ENCODE assay signal across 8 cellular contexts in the genomic region with DNA sequence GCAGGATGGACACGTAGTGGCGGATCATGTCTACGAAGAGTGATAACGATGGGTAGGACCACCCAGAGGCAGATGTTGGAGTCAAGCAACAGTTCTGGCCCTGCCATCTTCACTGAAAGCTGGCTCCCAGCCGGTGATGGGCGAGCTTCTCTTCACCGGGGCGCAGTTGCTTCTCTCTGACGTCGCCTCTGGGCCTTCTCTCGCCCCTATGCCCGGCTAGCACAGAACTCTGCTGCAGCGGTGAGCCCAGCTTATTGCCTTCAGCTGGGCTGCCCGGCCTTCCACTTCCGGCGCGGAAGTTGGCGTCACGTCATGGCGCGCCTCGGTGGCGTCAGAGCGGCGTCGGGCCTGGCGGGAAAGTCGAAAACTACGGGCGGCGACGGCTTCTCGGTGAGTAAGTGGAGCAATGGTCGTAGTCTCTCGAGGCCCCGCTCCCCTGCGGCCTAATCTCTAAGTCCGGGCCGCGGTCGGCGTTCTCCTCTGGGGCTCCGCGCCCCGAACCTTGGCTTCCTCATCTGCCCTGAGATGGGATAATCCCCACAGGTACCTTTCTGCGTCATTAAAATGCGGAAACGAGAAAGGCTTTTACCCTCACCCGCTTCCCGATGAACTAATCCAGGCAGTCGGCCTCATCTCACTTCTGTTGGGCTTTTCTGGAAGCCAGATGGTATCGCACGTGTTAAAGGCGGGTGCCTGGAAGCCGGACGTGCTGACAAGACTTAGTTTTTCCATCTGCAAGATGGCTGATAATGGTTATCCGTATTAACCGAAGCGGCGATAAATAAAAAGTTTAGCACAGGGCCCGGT. TPM values are rescaled to one million over a fixed set of nuclear protein-coding genes. Genes with fewer than 3 reads are reported as not detected.
DNase-seq lines count a peak whose midpoint lies in the region; ATAC-seq and TF ChIP-seq lines count a peak whose summit lies in the region.

A gene (plus strand): TSS at position 354 of the 807 bp plus-strand sequence. CDS start 2,221 bp downstream, outside the sequence.

- no peaks in the 10 kb centered on the region for H3K27me3 ChIP-seq in DND-41 (ENCODE audit: insufficient read depth, low read length, poor library complexity)
- H3K27me3 ChIP-seq in naive thymus-derived CD4-positive, alpha-beta T cell (ENCODE audit: control insufficient read depth in 2 of 2, insufficient read depth in 2 of 2, low read length in 2 of 2) = no peaks in the 10 kb centered on the region

- H3K4me3 Mint-ChIP-seq in activated T-helper 1 cell treated with anti-CD3 and anti-CD28 coated beads, Interleukin-12 subunit alpha, Interleukin-12 subunit beta, Interleukin-2, Interleukin-4 antibody, amounts not matched to agents 30 ng/mL and 10 ng/mL and 1 ng/mL, durations not matched to agents 14 hours and 24 hours and 36 hours = peak within 1 kb of the TSS; percentile 98
- H3K4me3 Mint-ChIP-seq in naive thymus-derived CD4-positive, alpha-beta T cell = peak within 1 kb of the TSS; percentile 93 to 99 (median 96)
- peak within 1 kb of the TSS; percentile 97 for H3K4me3 Mint-ChIP-seq in stimulated activated memory B cell treated with anti-CD40 and anti-IgM and Interleukin-4, amounts not matched to agents 10 μg/mL and 1 μg/mL and 100 μg/mL, for 72 hours

- H3K4me3 ChIP-seq in DND-41 (ENCODE audit: low read depth in 1 of 2, low read length in 2 of 2) = peak within 1 kb of the TSS; percentile 80 to 82
- H3K4me3 ChIP-seq in naive thymus-derived CD4-positive, alpha-beta T cell (ENCODE audit: low read length) = peak within 1 kb of the TSS; percentile 96

- no peaks in the 10 kb centered on the region for H4K20me1 ChIP-seq in DND-41 (ENCODE audit: insufficient read depth, low read length)

- TF ChIP-seq CTCF in DND-41 (IDR thresholded peaks at IDR 0.05; ENCODE audit: borderline replicate concordance, extremely low read depth, low read length, poor library complexity, severe bottlenecking) = no peak

- H3K27me3 Mint-ChIP-seq in activated T-helper 1 cell treated with anti-CD3 and anti-CD28 coated beads, Interleukin-12 subunit alpha, Interleukin-12 subunit beta, Interleukin-2, Interleukin-4 antibody, amounts not matched to agents 30 ng/mL and 10 ng/mL and 1 ng/mL, durations not matched to agents 14 hours and 24 hours and 36 hours (ENCODE audit: insufficient read depth) = no peaks in the 10 kb centered on the region
- H3K27me3 Mint-ChIP-seq in naive thymus-derived CD4-positive, alpha-beta T cell = no peaks in the 10 kb centered on the region
- no peaks in the 10 kb centered on the region for H3K27me3 Mint-ChIP-seq in stimulated activated memory B cell treated with anti-CD40 and anti-IgM and Interleukin-4, amounts not matched to agents 10 μg/mL and 1 μg/mL and 100 μg/mL, for 72 hours

- intact Hi-C loops in activated T-helper 1 cell treated with anti-CD3 and anti-CD28 coated beads, Interleukin-12 subunit alpha, Interleukin-12 subunit beta, Interleukin-2, Interleukin-4 antibody, amounts not matched to agents 30 ng/mL and 10 ng/mL and 1 ng/mL, durations not matched to agents 14 hours and 24 hours and 36 hours (cut with micrococcal nuclease) = loop anchor here (1.0 to 2.0 kb wide), 13 partner anchors 15 to 663 kb away; a partner anchor contains a TSS
- intact Hi-C loops in naive thymus-derived CD4-positive, alpha-beta T cell (cut with micrococcal nuclease) = loop anchor here (1.0 to 10.0 kb wide), 18 partner anchors 15 to 1246 kb away; a partner anchor contains a TSS

- peak within 1 kb of the TSS; percentile 93 for H3K27ac ChIP-seq in DND-41 (ENCODE audit: low read length)
- H3K27ac ChIP-seq in naive thymus-derived CD4-positive, alpha-beta T cell (ENCODE audit: low read depth, low read length) = peak within 1 kb of the TSS; percentile 89

- no peak for TF ChIP-seq EP300 in Ishikawa (IDR thresholded peaks at IDR 0.05; ENCODE audit: borderline replicate concordance)

- DNase-seq in DND-41 (peak; percentile 89), RKO (ENCODE audit: low spot score) (peak; percentile 91), fibroblast of gingiva (ENCODE audit: low read depth) (peak; percentile 78)
- peak; percentile 90 for DNase-seq in activated T-helper 1 cell treated with anti-CD3 and anti-CD28 coated beads, Interleukin-12 subunit alpha, Interleukin-12 subunit beta, Interleukin-2, Interleukin-4 antibody, amounts not matched to agents 30 ng/mL and 10 ng/mL and 1 ng/mL, durations not matched to agents 14 hours and 24 hours and 36 hours (ENCODE audit: low spot score)
- peak; percentile 88 to 99 (median 94) for DNase-seq in naive thymus-derived CD4-positive, alpha-beta T cell

- H3K9me3 Mint-ChIP-seq in activated T-helper 1 cell treated with anti-CD3 and anti-CD28 coated beads, Interleukin-12 subunit alpha, Interleukin-12 subunit beta, Interleukin-2, Interleukin-4 antibody, amounts not matched to agents 30 ng/mL and 10 ng/mL and 1 ng/mL, durations not matched to agents 14 hours and 24 hours and 36 hours = no peaks in the 10 kb centered on the region
- H3K9me3 Mint-ChIP-seq in naive thymus-derived CD4-positive, alpha-beta T cell = no peaks in the 10 kb centered on the region
- H3K9me3 Mint-ChIP-seq in stimulated activated memory B cell treated with anti-CD40 and anti-IgM and Interleukin-4, amounts not matched to agents 10 μg/mL and 1 μg/mL and 100 μg/mL, for 72 hours = no peaks in the 10 kb centered on the region

- H3K79me2 ChIP-seq in DND-41 (ENCODE audit: insufficient read depth, low read length) = peaks cover 78% of the 10 kb centered on the region

- TF ChIP-seq RAD21 in Ishikawa (IDR thresholded peaks at IDR 0.05; ENCODE audit: low read depth) = no peak

- peaks cover 28% of the 10 kb centered on the region for H3K36me3 Mint-ChIP-seq in activated T-helper 1 cell treated with anti-CD3 and anti-CD28 coated beads, Interleukin-12 subunit alpha, Interleukin-12 subunit beta, Interleukin-2, Interleukin-4 antibody, amounts not matched to agents 30 ng/mL and 10 ng/mL and 1 ng/mL, durations not matched to agents 14 hours and 24 hours and 36 hours (ENCODE audit: low read depth)
- peaks cover 3 to 26% (median 11%) of the 10 kb centered on the region in 5 donors for H3K36me3 Mint-ChIP-seq in naive thymus-derived CD4-positive, alpha-beta T cell
- H3K36me3 Mint-ChIP-seq in stimulated activated memory B cell treated with anti-CD40 and anti-IgM and Interleukin-4, amounts not matched to agents 10 μg/mL and 1 μg/mL and 100 μg/mL, for 72 hours = peaks cover 27% of the 10 kb centered on the region

- H3K36me3 ChIP-seq in DND-41 (ENCODE audit: insufficient read depth, low read length) = peaks cover 52% of the 10 kb centered on the region
- peaks cover 4 to 32% (median 9%) of the 10 kb centered on the region in 3 experiments for H3K36me3 ChIP-seq in naive thymus-derived CD4-positive, alpha-beta T cell (ENCODE audit: control insufficient read depth in 2 of 3, insufficient read depth in 3 of 3, low read length in 3 of 3)

- H3K9ac ChIP-seq in DND-41 (ENCODE audit: low read depth, low read length) = peak within 1 kb of the TSS; percentile 78

- no peaks in the 10 kb centered on the region for H3K9me3 ChIP-seq in DND-41 (ENCODE audit: insufficient read depth, low read length, severe bottlenecking)
- no peaks in the 10 kb centered on the region for H3K9me3 ChIP-seq in naive thymus-derived CD4-positive, alpha-beta T cell (ENCODE audit: control insufficient read depth in 2 of 3, low read length in 3 of 3)

- H3K4me1 ChIP-seq in DND-41 (ENCODE audit: insufficient read depth, low read length) = peaks cover 43% of the 10 kb centered on the region
- H3K4me1 ChIP-seq in naive thymus-derived CD4-positive, alpha-beta T cell (ENCODE audit: control insufficient read depth in 2 of 2, insufficient read depth in 2 of 2, low read length in 2 of 2) = peaks cover 11 to 13% of the 10 kb centered on the region in 2 donors

- POLR2A ChIA-PET in naive thymus-derived CD4-positive, alpha-beta T cell (lab: Charles Lee) = interaction anchor here (0.7 to 1.7 kb wide), 9 partner anchors 19 to 222 kb away, joined by 3 to 8 read pairs (median 5); a partner anchor contains a TSS

- peak; percentile 86 for ATAC-seq in DND-41 (ENCODE audit: insufficient read depth, low read depth)
- peak; percentile 94 for ATAC-seq in GM21619 (IDR thresholded peaks at IDR 0.05; ENCODE audit: unreplicated experiment)
- peak; percentile 95 for ATAC-seq in naive thymus-derived CD4-positive, alpha-beta T cell
- peak; percentile 94 for ATAC-seq in stimulated activated memory B cell treated with anti-CD40 and anti-IgM and Interleukin-4, amounts not matched to agents 10 μg/mL and 1 μg/mL and 100 μg/mL, for 72 hours

- H3K27ac Mint-ChIP-seq in activated T-helper 1 cell treated with anti-CD3 and anti-CD28 coated beads, Interleukin-12 subunit alpha, Interleukin-12 subunit beta, Interleukin-2, Interleukin-4 antibody, amounts not matched to agents 30 ng/mL and 10 ng/mL and 1 ng/mL, durations not matched to agents 14 hours and 24 hours and 36 hours = peak within 1 kb of the TSS; percentile 99
- peak within 1 kb of the TSS; percentile 86 to 98 (median 97) for H3K27ac Mint-ChIP-seq in naive thymus-derived CD4-positive, alpha-beta T cell
- H3K27ac Mint-ChIP-seq in stimulated activated memory B cell treated with anti-CD40 and anti-IgM and Interleukin-4, amounts not matched to agents 10 μg/mL and 1 μg/mL and 100 μg/mL, for 72 hours = peak within 1 kb of the TSS; percentile 99

- H3K4me1 Mint-ChIP-seq in activated T-helper 1 cell treated with anti-CD3 and anti-CD28 coated beads, Interleukin-12 subunit alpha, Interleukin-12 subunit beta, Interleukin-2, Interleukin-4 antibody, amounts not matched to agents 30 ng/mL and 10 ng/mL and 1 ng/mL, durations not matched to agents 14 hours and 24 hours and 36 hours (ENCODE audit: low read depth) = peaks cover 33% of the 10 kb centered on the region
- peaks cover 0 to 45% (median 29%) of the 10 kb centered on the region in 7 donors for H3K4me1 Mint-ChIP-seq in naive thymus-derived CD4-positive, alpha-beta T cell
- H3K4me1 Mint-ChIP-seq in stimulated activated memory B cell treated with anti-CD40 and anti-IgM and Interleukin-4, amounts not matched to agents 10 μg/mL and 1 μg/mL and 100 μg/mL, for 72 hours = peaks cover 37% of the 10 kb centered on the region

- peak within 1 kb of the TSS; percentile 91 for H2AFZ ChIP-seq in DND-41 (ENCODE audit: low read depth, low read length)

- peak within 1 kb of the TSS; percentile 79 for H3K4me2 ChIP-seq in DND-41 (ENCODE audit: insufficient read depth, low read length)

- CTCF ChIA-PET in naive thymus-derived CD4-positive, alpha-beta T cell (lab: Charles Lee) = interaction anchor here (1.3 kb wide), 1 partner anchor 93 kb away, joined by 4 read pairs; no protein-coding TSS in a partner anchor

TF ChIP-seq in Ishikawa, 13 proteins besides CTCF, POLR2A, EP300 and RAD21 (continues in another document):
- no peak for TF ChIP-seq FOXM1 (IDR thresholded peaks at IDR 0.05; ENCODE audit: borderline replicate concordance, low read depth)

RNA-seq across cellular contexts. Expression of the gene that starts here (rescaled TPM):
- 63.4 and 64.2 TPM in 2 replicates for total RNA-seq in activated T-helper 1 cell treated with anti-CD3 and anti-CD28 coated beads, Interleukin-12 subunit alpha, Interleukin-12 subunit beta, Interleukin-2, Interleukin-4 antibody, amounts not matched to agents 30 ng/mL and 10 ng/mL and 1 ng/mL, durations not matched to agents 14 hours and 24 hours and 36 hours
- total RNA-seq in naive thymus-derived CD4-positive, alpha-beta T cell = 10 to 100 TPM; 18.3 to 41.5 (median 34.1) TPM
- polyA plus RNA-seq in naive thymus-derived CD4-positive, alpha-beta T cell = 1 to 10 TPM; 3.3 to 5.1 TPM

Comparison
In these comparisons a context has a peak if more than half of its experiments do, and no peak if none do; other contexts are left out.
1. Peak in every context shown above with its lines: DNase-seq, ATAC-seq, H3K4me3 ChIP-seq and H3K27ac ChIP-seq.